ENCODE assay signal across 8 cellular contexts in genomic region chr11:117327567-117328413, GRCh38. TPM values are rescaled to one million over a fixed set of nuclear protein-coding genes. Genes with fewer than 3 reads are reported as not detected.
A peak's percentile ranks its signal among the peaks of the same experiment; 100 is the strongest.
DNase-seq lines count a peak whose midpoint lies in the region; ATAC-seq and TF ChIP-seq lines count a peak whose summit lies in the region.

TSS of gene CEP164 (plus strand) at chr11:117327854. CDS start at chr11:117338587, 10,733 bp downstream.

- intact Hi-C loops in left ventricle myocardium superior (cut with micrococcal nuclease) (no loop called here), prostate gland (cut with DNase I) (no loop called here)

- H3K4me3 ChIP-seq in prostate gland (peak within 1 kb of the TSS; percentile 68 to 86), urinary bladder (ENCODE audit: low read depth, low read length) (peak within 1 kb of the TSS; percentile 68)

- H3K27ac ChIP-seq in prostate gland (peak within 1 kb of the TSS; percentile 89 to 91), urinary bladder (ENCODE audit: low read depth) (peak within 1 kb of the TSS; percentile 78)

- under 1% methylated on average over 64 of the region's 64 CpGs for WGBS in prostate gland
- under 1% methylated on average over 64 of the region's 64 CpGs for WGBS in urinary bladder

- peak; percentile 93 for ATAC-seq in HG02884 (IDR thresholded peaks at IDR 0.05; ENCODE audit: unreplicated experiment)
- peak; percentile 96 for ATAC-seq in left ventricle myocardium superior

- H3K4me3 Mint-ChIP-seq in T-helper 1 cell treated with Interleukin-12 subunit alpha and Interleukin-12 subunit beta and Interleukin-4 antibody, amounts not matched to agents 30 μg/mL and 1 μg/mL, for 36 hours: peak within 1 kb of the TSS; percentile 69

- no peaks in the 10 kb centered on the region for H3K9me3 Mint-ChIP-seq in T-helper 1 cell treated with Interleukin-12 subunit alpha and Interleukin-12 subunit beta and Interleukin-4 antibody, amounts not matched to agents 30 μg/mL and 1 μg/mL, for 36 hours

- H3K27me3 Mint-ChIP-seq in T-helper 1 cell treated with Interleukin-12 subunit alpha and Interleukin-12 subunit beta and Interleukin-4 antibody, amounts not matched to agents 30 μg/mL and 1 μg/mL, for 36 hours (ENCODE audit: low read depth): peaks cover 5% of the 10 kb centered on the region

- in situ Hi-C loops in GM13977 (cut with MboI; ENCODE audit: low pct_unique_long_range_greater_than_20kb, low sequenced_read_pairs, unreplicated experiment): no loop called here

- H3K36me3 Mint-ChIP-seq in T-helper 1 cell treated with Interleukin-12 subunit alpha and Interleukin-12 subunit beta and Interleukin-4 antibody, amounts not matched to agents 30 μg/mL and 1 μg/mL, for 36 hours (ENCODE audit: low read depth): no peaks in the 10 kb centered on the region

- H3K27me3 ChIP-seq in prostate gland (replicated peaks; ENCODE audit: insufficient read depth): no peaks in the 10 kb centered on the region

- peak; percentile 44 for TF ChIP-seq POLR2A in prostate gland (IDR thresholded peaks at IDR 0.05)

- peaks cover 5% of the 10 kb centered on the region for H3K4me1 Mint-ChIP-seq in T-helper 1 cell treated with Interleukin-12 subunit alpha and Interleukin-12 subunit beta and Interleukin-4 antibody, amounts not matched to agents 30 μg/mL and 1 μg/mL, for 36 hours (ENCODE audit: low read depth)

- H3K36me3 ChIP-seq in prostate gland: no peaks in the 10 kb centered on the region
- H3K36me3 ChIP-seq in urinary bladder (ENCODE audit: insufficient read depth): no peaks in the 10 kb centered on the region

- H3K9me3 ChIP-seq in prostate gland: no peaks in the 10 kb centered on the region

- TF ChIP-seq CTCF in GM13977 (IDR thresholded peaks at IDR 0.05; ENCODE audit: extremely low read depth, insufficient read depth, missing control alignments) (no peak), prostate gland (IDR thresholded peaks at IDR 0.05) (no peak)

- DNase-seq in GM13977 (ENCODE audit: low spot score): peak; percentile 98
- peak; percentile 58 for DNase-seq in NCI-H1694 (lab: John Stamatoyannopoulos, UW)
- peak; percentile 80 to 97 (median 94) for DNase-seq in amygdala (lab: John Stamatoyannopoulos, UW)
- DNase-seq in left ventricle myocardium superior: peak; percentile 96
- peak; percentile 96 for DNase-seq in prostate gland (ENCODE audit: low spot score)

- no peaks in the 10 kb centered on the region for H3K4me1 ChIP-seq in prostate gland (replicated peaks)
- no peaks in the 10 kb centered on the region for H3K4me1 ChIP-seq in urinary bladder (ENCODE audit: insufficient read depth)

- H3K27ac Mint-ChIP-seq in T-helper 1 cell treated with Interleukin-12 subunit alpha and Interleukin-12 subunit beta and Interleukin-4 antibody, amounts not matched to agents 30 μg/mL and 1 μg/mL, for 36 hours: peak within 1 kb of the TSS; percentile 74

RNA-seq across cellular contexts. Expression of gene CEP164, which starts in this region (rescaled TPM):
- total RNA-seq in left ventricle myocardium superior (4.9 TPM), prostate gland (10 to 100 TPM; 27.7 to 40.6 TPM), urinary bladder (29.0 TPM)
- 17.5 TPM for polyA plus RNA-seq in urinary bladder

Comparison
In these comparisons a context has a peak if more than half of its experiments do, and no peak if none do; other contexts are left out.
1. Peak in every context shown above with its lines: DNase-seq, ATAC-seq, H3K4me3 ChIP-seq and H3K27ac ChIP-seq.